9 cellular contexts compared by ENCODE assay signal in genomic region chr9:84140535-84141101, GRCh38.
DNase-seq lines count a peak whose midpoint lies in the region; ATAC-seq and TF ChIP-seq lines count a peak whose summit lies in the region.
"Had no signal": no experiment of that assay in that cellular context is flagged by ENCODE, and none has a peak within 500 bp of the region (broad histone marks: within the 10 kb centered on the region; RNA-seq: fewer than 3 reads in every experiment).

No MANE protein-coding gene starts in this region.

- H3K27ac ChIP-seq in neutrophil, result no peak overlapping the region
- H3K27ac ChIP-seq: BLaER1 treated with 17β-estradiol and CSF1 and Interleukin-3, amounts not matched to agents 10 nM and 100 nM had no signal

- no peaks in the 10 kb centered on the region for H3K36me3 ChIP-seq in neutrophil
- H3K36me3 ChIP-seq: BLaER1 treated with 17β-estradiol and CSF1 and Interleukin-3, amounts not matched to agents 10 nM and 100 nM had no signal

- ATAC-seq in GM18868 (IDR thresholded peaks at IDR 0.05; ENCODE audit: unreplicated experiment), result no peak

- H3K27me3 Mint-ChIP-seq in activated CD4-positive, alpha-beta T cell treated with anti-CD3 and anti-CD28 coated beads, Interleukin-2, amount 10 ng/mL, durations not matched to agents 7 days and 5 days, result peaks cover 53% of the 10 kb centered on the region

- H3K4me1 ChIP-seq in neutrophil (ENCODE audit: control insufficient read depth in 1 of 2, insufficient read depth in 1 of 2, low read depth in 1 of 2, low read length in 1 of 2), result peaks cover 6 to 9% of the 10 kb centered on the region in 2 experiments

- POLR2A ChIA-PET in activated CD4-positive, alpha-beta T cell treated with anti-CD3 and anti-CD28 coated beads, Interleukin-2, amount 10 ng/mL, durations not matched to agents 7 days and 5 days (lab: Charles Lee), result no interaction called here

- H3K27me3 ChIP-seq in neutrophil, result peaks cover 78% of the 10 kb centered on the region

- H3K4me1 Mint-ChIP-seq in activated CD4-positive, alpha-beta T cell treated with anti-CD3 and anti-CD28 coated beads, Interleukin-2, amount 10 ng/mL, durations not matched to agents 7 days and 5 days, result peaks cover 10% of the 10 kb centered on the region

- peak overlapping the region; percentile 41 to 50 for H3K4me3 ChIP-seq in neutrophil (ENCODE audit: low read depth in 1 of 2, low read length in 1 of 2)
- H3K4me3 ChIP-seq: BLaER1 treated with 17β-estradiol and CSF1 and Interleukin-3, amounts not matched to agents 10 nM and 100 nM had no signal

- no peaks in the 10 kb centered on the region for H3K9me3 ChIP-seq in neutrophil

- DNase-seq in NCI-H2107 (lab: John Stamatoyannopoulos, UW) (peak; percentile 70), NCI-H2107 treated with DMSO at 0.1 percent for 48 hours (lab: John Stamatoyannopoulos, UW; ENCODE audit: unreplicated experiment) (no peak), fibroblast of peridontal ligament (ENCODE audit: extremely low read depth) (peak; percentile 39), HuH-7 (ENCODE audit: low spot score) (no peak)
- DNase-seq in activated CD4-positive, alpha-beta T cell treated with anti-CD3 and anti-CD28 coated beads, Interleukin-2, amount 10 ng/mL, durations not matched to agents 7 days and 5 days, result peak; percentile 39
- DNase-seq in activated CD4-positive, CD25-positive, alpha-beta regulatory T cell treated with anti-CD3 and anti-CD28 coated beads, Interleukin-2, amount 50 U/mL, for 72 hours, result no peak

- H3K4me3 Mint-ChIP-seq in activated CD4-positive, alpha-beta T cell treated with anti-CD3 and anti-CD28 coated beads, Interleukin-2, amount 10 ng/mL, durations not matched to agents 7 days and 5 days, result peak overlapping the region; percentile 73

- CTCF ChIA-PET in activated CD4-positive, alpha-beta T cell treated with anti-CD3 and anti-CD28 coated beads, Interleukin-2, amount 10 ng/mL, durations not matched to agents 7 days and 5 days (lab: Charles Lee), result interaction anchor here (1.0 to 1.1 kb wide), 2 partner anchors 43 to 140 kb away, joined by 3 to 5 read pairs; no protein-coding TSS in a partner anchor

- no peak overlapping the region for H3K27ac Mint-ChIP-seq in activated CD4-positive, alpha-beta T cell treated with anti-CD3 and anti-CD28 coated beads, Interleukin-2, amount 10 ng/mL, durations not matched to agents 7 days and 5 days

- no peak for TF ChIP-seq CTCF in neutrophil (IDR thresholded peaks at IDR 0.05)

- H3K36me3 Mint-ChIP-seq in activated CD4-positive, alpha-beta T cell treated with anti-CD3 and anti-CD28 coated beads, Interleukin-2, amount 10 ng/mL, durations not matched to agents 7 days and 5 days (ENCODE audit: low read depth), result no peaks in the 10 kb centered on the region

- no peaks in the 10 kb centered on the region for H3K9me3 Mint-ChIP-seq in activated CD4-positive, alpha-beta T cell treated with anti-CD3 and anti-CD28 coated beads, Interleukin-2, amount 10 ng/mL, durations not matched to agents 7 days and 5 days

Comparison
In these comparisons a context has a peak if more than half of its experiments do, and no peak if none do; other contexts are left out.
1. DNase-seq: peak in NCI-H2107 (single experiment), activated CD4-positive, alpha-beta T cell treated with anti-CD3 and anti-CD28 coated beads, Interleukin-2, amount 10 ng/mL, durations not matched to agents 7 days and 5 days (single experiment) and fibroblast of peridontal ligament (single experiment); none in NCI-H2107 treated with DMSO at 0.1 percent for 48 hours (single experiment), HuH-7 (single experiment) and activated CD4-positive, CD25-positive, alpha-beta regulatory T cell treated with anti-CD3 and anti-CD28 coated beads, Interleukin-2, amount 50 U/mL, for 72 hours (single experiment).